In the genomic region with DNA sequence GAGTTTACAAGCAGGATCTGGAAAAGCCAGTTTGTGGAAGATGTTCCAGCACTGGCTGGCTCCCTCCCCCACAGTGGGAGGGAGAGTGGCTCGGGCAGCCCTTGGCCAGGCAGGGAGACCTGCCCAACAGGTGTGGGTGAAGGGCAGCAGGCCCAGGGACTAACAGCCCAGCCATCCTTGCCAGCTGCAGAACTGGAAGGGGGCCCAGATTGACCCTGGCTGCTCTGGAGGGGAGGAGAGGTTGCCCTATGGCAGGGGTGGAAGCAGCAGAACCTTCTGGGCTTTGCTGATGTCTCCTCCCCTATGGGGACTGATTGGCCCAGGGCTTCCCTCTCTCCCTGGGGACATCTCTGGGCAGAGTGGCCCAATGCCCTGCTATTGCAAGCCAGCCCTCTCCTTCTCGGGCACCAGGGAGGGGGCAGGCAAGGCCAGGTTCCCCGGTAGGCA, we compare ENCODE assay signal across 11 cellular contexts. TPM values are rescaled to one million over a fixed set of nuclear protein-coding genes. Genes with fewer than 3 reads are reported as not detected.
A peak's percentile ranks its signal among the peaks of the same experiment; 100 is the strongest.
DNase-seq lines count a peak whose midpoint lies in the region; ATAC-seq and TF ChIP-seq lines count a peak whose summit lies in the region.
"Had no signal": no experiment of that assay in that cellular context is flagged by ENCODE, and none has a peak within 500 bp of the region (broad histone marks: within the 10 kb centered on the region; RNA-seq: fewer than 3 reads in every experiment).

No MANE protein-coding gene starts in this region.

- peak overlapping the region; percentile 2 for H4K8ac ChIP-seq in trophoblast cell (ENCODE audit: low read depth, low read length)

- no peak overlapping the region for H2AFZ ChIP-seq in trophoblast cell (ENCODE audit: insufficient read depth, low read length, poor library complexity)

- ATAC-seq in gastroesophageal sphincter (peak; percentile 34), GM21576 (IDR thresholded peaks at IDR 0.05; ENCODE audit: unreplicated experiment) (no peak), GM18505 (IDR thresholded peaks at IDR 0.05; ENCODE audit: unreplicated experiment) (no peak)

- no peak overlapping the region for H3K9ac ChIP-seq in trophoblast cell (ENCODE audit: low read length)

- H3K27ac Mint-ChIP-seq in HFFc6, result no peak overlapping the region

- TF ChIP-seq CTCF in gastroesophageal sphincter (IDR thresholded peaks at IDR 0.05), result no peak
- no peak for TF ChIP-seq CTCF in HFFc6 (IDR thresholded peaks at IDR 0.05)

- H3K9me3 ChIP-seq in gastroesophageal sphincter (no peaks in the 10 kb centered on the region), trophoblast cell (ENCODE audit: insufficient read depth, low read depth, low read length) (no peaks in the 10 kb centered on the region)

- peak; percentile 90 for DNase-seq in DMS153 treated with DMSO at 0.1 percent for 48 hours (lab: John Stamatoyannopoulos, UW; ENCODE audit: unreplicated experiment)
- peak; percentile 75 for DNase-seq in NCI-H82 (lab: John Stamatoyannopoulos, UW)
- DNase-seq in trophoblast cell, result peak; percentile 77 to 93
- no peak for DNase-seq in stimulated activated CD4-positive, alpha-beta T cell treated with anti-CD3 and anti-CD28 coated beads, Interleukin-4, amount 100 ng/mL, for 1 hour
- no peak for DNase-seq in HFFc6
- DNase-seq: DMS 273 treated with DMSO at 0.1 percent for 48 hours; effector CD4-positive, alpha-beta T cell; stimulated activated CD4-positive, alpha-beta T cell treated with anti-CD3 and anti-CD28 coated beads, Interleukin-2, amount 100 ng/mL, for 48 hours had no signal

- peak overlapping the region; percentile 25 for H3K14ac ChIP-seq in trophoblast cell (ENCODE audit: low read length)

- no peaks in the 10 kb centered on the region for H3K9me3 Mint-ChIP-seq in HFFc6

- no peaks in the 10 kb centered on the region for H3K36me3 ChIP-seq in gastroesophageal sphincter
- no peaks in the 10 kb centered on the region for H3K36me3 ChIP-seq in trophoblast cell (ENCODE audit: control insufficient read depth in 1 of 2, insufficient read depth in 2 of 2, low read length in 2 of 2)

- no peak for TF ChIP-seq POLR2A in gastroesophageal sphincter (IDR thresholded peaks at IDR 0.05)
- TF ChIP-seq POLR2A in GM18505 (IDR thresholded peaks at IDR 0.05; ENCODE audit: borderline replicate concordance, extremely low read depth, insufficient read depth, insufficient read length), result no peak

- H2BK5ac ChIP-seq in trophoblast cell (ENCODE audit: low read depth, low read length, poor library complexity), result peak overlapping the region; percentile 38

- H3K27ac ChIP-seq in gastroesophageal sphincter, result peak overlapping the region in 3 of 4 donors; percentile 12 to 47 (median 44)
- H3K27ac ChIP-seq in trophoblast cell (ENCODE audit: low read depth, low read length), result peak overlapping the region; percentile 46

- peaks cover 28% of the 10 kb centered on the region for H3K4me1 Mint-ChIP-seq in HFFc6 (ENCODE audit: low read depth)

- H3K4me1 ChIP-seq in gastroesophageal sphincter, result peaks cover 0 to 36% (median 10%) of the 10 kb centered on the region in 3 donors
- H3K4me1 ChIP-seq in trophoblast cell (ENCODE audit: control insufficient read depth in 1 of 2, insufficient read depth in 2 of 2, low read length in 2 of 2), result peaks cover 39 to 49% of the 10 kb centered on the region in 2 experiments

- H3K27me3 ChIP-seq in gastroesophageal sphincter (no peaks in the 10 kb centered on the region), trophoblast cell (ENCODE audit: insufficient read depth, low read length) (no peaks in the 10 kb centered on the region)

- H4K91ac ChIP-seq in trophoblast cell (ENCODE audit: low read depth, low read length), result peak overlapping the region; percentile 34

- peaks cover 3% of the 10 kb centered on the region for H3K79me2 ChIP-seq in trophoblast cell (ENCODE audit: control insufficient read depth, insufficient read depth, low read length, poor library complexity)

- no peak overlapping the region for H3K23ac ChIP-seq in trophoblast cell (ENCODE audit: low read length)

- no CpG with 5 or more reads among the region's 3 CpGs for WGBS in gastroesophageal sphincter (ENCODE audit: low coverage in 1 of 2), 2 donors
- WGBS in trophoblast cell (ENCODE audit: extremely low coverage, insufficient coverage, insufficient read length), result no CpG with 5 or more reads among the region's 3 CpGs

- peaks cover 25% of the 10 kb centered on the region for H3K79me1 ChIP-seq in trophoblast cell (ENCODE audit: low read length)

- H2BK12ac ChIP-seq in trophoblast cell (ENCODE audit: low read length), result peak overlapping the region; percentile 19

- H3K4me3 ChIP-seq in gastroesophageal sphincter (no peak overlapping the region), trophoblast cell (ENCODE audit: low read depth, low read length) (no peak overlapping the region)

- H3K4me2 ChIP-seq in trophoblast cell (ENCODE audit: low read length), result peak overlapping the region; percentile 40

- H2BK120ac ChIP-seq in trophoblast cell (ENCODE audit: insufficient read depth, low read length, poor library complexity), result peak overlapping the region; percentile 8

- H4K12ac ChIP-seq in trophoblast cell (ENCODE audit: low read depth, low read length), result no peak overlapping the region

- peak overlapping the region; percentile 21 for H3K18ac ChIP-seq in trophoblast cell (ENCODE audit: low read length)

- H2AK5ac ChIP-seq in trophoblast cell (ENCODE audit: low read length), result no peak overlapping the region

- no peaks in the 10 kb centered on the region for H3K36me3 Mint-ChIP-seq in HFFc6 (ENCODE audit: low read depth)

- H3K27me3 Mint-ChIP-seq in HFFc6 (ENCODE audit: insufficient read depth), result peaks cover 11% of the 10 kb centered on the region

- TF ChIP-seq EP300 in gastroesophageal sphincter (IDR thresholded peaks at IDR 0.05), result no peak

- H3K4ac ChIP-seq in trophoblast cell (ENCODE audit: low read depth, low read length), result no peak overlapping the region

- no peak overlapping the region for H3K4me3 Mint-ChIP-seq in HFFc6

RNA-seq across cellular contexts. Expression of gene IRF2BPL, which starts 20.5 kb away (rescaled TPM):
- total RNA-seq in gastroesophageal sphincter, result 10 to 100 TPM; 53.7 to 75.6 (median 59.9) TPM
- polyA plus RNA-seq in trophoblast cell (2013), result 21.4 and 23.0 TPM in 2 replicates
- total RNA-seq in HFFc6 (2021; fragmentation: NEBNext Ultra II Directional; extraction: Animal tissue kit (Norgen Biotek cat#: 25700)), result 10 to 100 TPM; 37.1 to 46.3 (median 38.3) TPM

Comparison
In these comparisons a context has a peak if more than half of its experiments do, and no peak if none do; other contexts are left out.
1. DNase-seq: peak in DMS153 treated with DMSO at 0.1 percent for 48 hours (single experiment), NCI-H82 (single experiment) and trophoblast cell (2 of 2); none in stimulated activated CD4-positive, alpha-beta T cell treated with anti-CD3 and anti-CD28 coated beads, Interleukin-4, amount 100 ng/mL, for 1 hour (single experiment) and HFFc6 (single experiment).